In genomic region chr7:475951-476441, GRCh38 we compare ENCODE assay signal across 16 cellular contexts.
"Had no signal": no experiment of that assay in that cellular context is flagged by ENCODE, and none has a peak within 500 bp of the region (broad histone marks: within the 10 kb centered on the region; RNA-seq: fewer than 3 reads in every experiment).

No MANE protein-coding gene starts in this region.

- H3K4me3 ChIP-seq: body of pancreas, hepatocyte, transverse colon had no signal

- H3K9me3 Mint-ChIP-seq: nephron; stimulated activated effector memory CD8-positive, alpha-beta T cell treated with anti-CD3 and anti-CD28 coated beads, Interleukin-12 subunit alpha, Interleukin-12 subunit beta, amount 100 ng/mL, for 72 hours had no signal

- H3K4me1 Mint-ChIP-seq: stimulated activated effector memory CD8-positive, alpha-beta T cell treated with anti-CD3 and anti-CD28 coated beads, Interleukin-12 subunit alpha, Interleukin-12 subunit beta, amount 100 ng/mL, for 72 hours had no signal

- H3K27ac Mint-ChIP-seq: activated CD8-positive, alpha-beta T cell treated with anti-CD3 and anti-CD28 coated beads, Interleukin-2, amount 10 ng/mL, durations not matched to agents 7 days and 5 days; activated naive CD4-positive, alpha-beta T cell treated with anti-CD3 and anti-CD28 coated beads, Interleukin-2, amount 10 ng/mL, durations not matched to agents 7 days and 5 days; nephron; stimulated activated effector memory CD8-positive, alpha-beta T cell treated with anti-CD3 and anti-CD28 coated beads, Interleukin-12 subunit alpha, Interleukin-12 subunit beta, amount 100 ng/mL, for 72 hours had no signal

- H3K36me3 Mint-ChIP-seq: activated naive CD4-positive, alpha-beta T cell treated with anti-CD3 and anti-CD28 coated beads, Interleukin-2, amount 10 ng/mL, durations not matched to agents 7 days and 5 days; stimulated activated effector memory CD8-positive, alpha-beta T cell treated with anti-CD3 and anti-CD28 coated beads, Interleukin-12 subunit alpha, Interleukin-12 subunit beta, amount 100 ng/mL, for 72 hours had no signal

- H3K36me3 ChIP-seq: transverse colon had no signal

- ATAC-seq: activated CD8-positive, alpha-beta T cell treated with anti-CD3 and anti-CD28 coated beads, Interleukin-2, amount 10 ng/mL, durations not matched to agents 7 days and 5 days; body of pancreas; stimulated activated effector memory CD8-positive, alpha-beta T cell treated with anti-CD3 and anti-CD28 coated beads, Interleukin-12 subunit alpha, Interleukin-12 subunit beta, amount 100 ng/mL, for 72 hours had no signal

- H3K27me3 ChIP-seq: body of pancreas, hepatocyte had no signal

- H3K9me3 ChIP-seq: body of pancreas, transverse colon had no signal

- DNase-seq: activated CD4-positive, alpha-beta T cell treated with anti-CD3 and anti-CD28 coated beads for 4 hours; activated CD8-positive, alpha-beta memory T cell treated with anti-CD3 and anti-CD28 coated beads, Interleukin-2, amount 50 U/mL, for 48 hours; activated CD8-positive, alpha-beta T cell treated with anti-CD3 and anti-CD28 coated beads, Interleukin-2, amount 10 ng/mL, durations not matched to agents 7 days and 5 days; activated naive CD4-positive, alpha-beta T cell treated with anti-CD3 and anti-CD28 coated beads, Interleukin-2, amount 10 ng/mL, durations not matched to agents 7 days and 5 days; amniotic stem cell; central memory CD4-positive, alpha-beta T cell; cortex of kidney; effector CD8-positive, alpha-beta T cell; kidney glomerular epithelial cell; small intestine; transverse colon had no signal

- H3K27ac ChIP-seq: body of pancreas, hepatocyte, transverse colon, VCaP had no signal

- H3K4me3 Mint-ChIP-seq: activated CD8-positive, alpha-beta T cell treated with anti-CD3 and anti-CD28 coated beads, Interleukin-2, amount 10 ng/mL, durations not matched to agents 7 days and 5 days; activated naive CD4-positive, alpha-beta T cell treated with anti-CD3 and anti-CD28 coated beads, Interleukin-2, amount 10 ng/mL, durations not matched to agents 7 days and 5 days; nephron; stimulated activated effector memory CD8-positive, alpha-beta T cell treated with anti-CD3 and anti-CD28 coated beads, Interleukin-12 subunit alpha, Interleukin-12 subunit beta, amount 100 ng/mL, for 72 hours had no signal
